8 cellular contexts compared by ENCODE assay signal in genomic region chr17:38444151-38444550, GRCh38. TPM values are rescaled to one million over a fixed set of nuclear protein-coding genes. Genes with fewer than 3 reads are reported as not detected.
DNase-seq lines count a peak whose midpoint lies in the region; ATAC-seq and TF ChIP-seq lines count a peak whose summit lies in the region.

No MANE protein-coding gene starts in this region.

- H3K4me1 ChIP-seq in colonic mucosa (no peaks in the 10 kb centered on the region), lung (ENCODE audit: control insufficient read depth in 2 of 2, insufficient read depth in 2 of 2, low read length in 2 of 2) (peaks cover 1 to 14% of the 10 kb centered on the region in 2 donors)

- ATAC-seq in lung (ENCODE audit: insufficient read depth, low FRiP score): peak; percentile 70
- ATAC-seq in HG02852 (IDR thresholded peaks at IDR 0.05; ENCODE audit: unreplicated experiment): no peak

- intact Hi-C loops in colonic mucosa (cut with DNase I): loop anchor here (5.0 kb wide), 1 partner anchor 38 kb away; no protein-coding TSS in a partner anchor

- TF ChIP-seq CTCF in colonic mucosa (IDR thresholded peaks at IDR 0.05): peak; percentile 69
- peak; percentile 81 for TF ChIP-seq CTCF in lung (IDR thresholded peaks at IDR 0.05; ENCODE audit: control extremely low read depth, extremely low read depth)

- peak; percentile 82 for DNase-seq in AG08395 (ENCODE audit: low spot score)
- DNase-seq in GM19238 (ENCODE audit: insufficient read length, low spot score): peak; percentile 65
- peak; percentile 31 for DNase-seq in NCI-H2196 treated with DMSO at 0.1 percent for 48 hours (lab: John Stamatoyannopoulos, UW; ENCODE audit: unreplicated experiment)
- DNase-seq in activated CD4-positive, alpha-beta T cell treated with anti-CD3 and anti-CD28 coated beads for 48 hours: peak; percentile 75
- DNase-seq in colonic mucosa: peak; percentile 47
- peak; percentile 64 for DNase-seq in lung (ENCODE audit: low spot score)
- peak; percentile 10 for DNase-seq in stimulated activated CD8-positive, alpha-beta memory T cell treated with anti-CD3 and anti-CD28 coated beads, Interleukin-15, amount 100 ng/mL, for 1 hour (ENCODE audit: low read depth)

- H3K4me3 ChIP-seq in colonic mucosa (no peak overlapping the region), lung (no peak overlapping the region)

- WGBS in lung, 2 donors: 8 to 11% methylated on average over 14 of the region's 14 CpGs

- H3K36me3 ChIP-seq in colonic mucosa: no peaks in the 10 kb centered on the region
- no peaks in the 10 kb centered on the region for H3K36me3 ChIP-seq in lung (ENCODE audit: control insufficient read depth in 2 of 2, insufficient read depth in 2 of 2, low read length in 2 of 2)

- H3K9ac ChIP-seq in colonic mucosa (ENCODE audit: low read depth in 2 of 2, low read length in 2 of 2): no peak overlapping the region

- H3K27me3 ChIP-seq in colonic mucosa: no peaks in the 10 kb centered on the region
- no peaks in the 10 kb centered on the region for H3K27me3 ChIP-seq in lung (ENCODE audit: control insufficient read depth, insufficient read depth)

- H3K27ac ChIP-seq in colonic mucosa (no peak overlapping the region), lung (ENCODE audit: low read depth in 1 of 2, low read length in 1 of 2) (no peak overlapping the region)

- no peaks in the 10 kb centered on the region for H3K9me3 ChIP-seq in colonic mucosa
- no peaks in the 10 kb centered on the region for H3K9me3 ChIP-seq in lung (ENCODE audit: control insufficient read depth in 2 of 2, insufficient read depth in 1 of 2, low read length in 1 of 2)

RNA-seq across cellular contexts. Expression of gene ARHGAP23, which starts 15.9 kb away (rescaled TPM):
- 10 to 100 TPM in 1 of 2 donors, 1 to 10 TPM in 1; 4.0 to 14.1 TPM for total RNA-seq in colonic mucosa
- total RNA-seq in lung: 10 to 100 TPM; 59.2 to 91.7 TPM
- 10 to 100 TPM; 18.3 to 19.2 TPM for polyA plus RNA-seq in lung

Comparison
In these comparisons a context has a peak if more than half of its experiments do, and no peak if none do; other contexts are left out.
1. DNase-seq: peak in every context shown above with its lines; median percentile 82 in AG08395; 75 in activated CD4-positive, alpha-beta T cell treated with anti-CD3 and anti-CD28 coated beads for 48 hours; 65 in GM19238; 64 in lung; 47 in colonic mucosa; 31 in NCI-H2196 treated with DMSO at 0.1 percent for 48 hours; 10 in stimulated activated CD8-positive, alpha-beta memory T cell treated with anti-CD3 and anti-CD28 coated beads, Interleukin-15, amount 100 ng/mL, for 1 hour.